In the genomic region with DNA sequence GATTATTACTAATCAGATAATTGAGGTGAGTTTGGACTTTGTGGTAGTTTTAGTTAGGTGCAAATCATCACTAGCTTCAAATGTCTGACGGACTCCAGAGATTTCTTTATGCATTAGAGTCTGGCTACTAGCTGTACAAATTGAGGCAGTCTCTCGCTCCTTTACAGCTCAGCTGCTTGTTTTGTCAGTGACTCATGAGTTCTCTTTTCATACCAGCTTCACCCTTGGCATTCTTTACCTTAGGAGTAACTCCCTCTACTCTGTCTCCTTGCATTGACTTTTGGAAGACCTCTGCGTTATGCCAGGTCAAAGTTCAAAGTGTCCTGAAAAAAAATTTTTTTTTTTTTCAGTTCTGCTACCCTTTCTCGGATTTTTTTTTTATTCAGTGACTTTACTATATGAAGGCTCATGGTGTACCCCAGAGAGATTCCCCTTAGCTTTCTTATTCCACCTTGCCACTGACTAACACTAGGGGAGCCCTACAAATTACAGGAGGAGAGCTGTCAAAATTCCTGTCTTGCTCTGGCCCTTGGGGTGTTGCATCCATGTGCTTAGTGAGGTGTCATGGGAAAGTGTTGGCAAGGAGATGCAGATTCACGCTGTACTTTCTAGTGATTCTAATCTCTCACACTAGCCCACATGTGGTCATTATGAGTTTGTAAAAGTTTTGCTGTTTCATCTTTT, we compare ENCODE assay signal across 19 cellular contexts.
DNase-seq lines count a peak whose midpoint lies in the region; ATAC-seq and TF ChIP-seq lines count a peak whose summit lies in the region.
"Had no signal": no experiment of that assay in that cellular context is flagged by ENCODE, and none has a peak within 500 bp of the region (broad histone marks: within the 10 kb centered on the region; RNA-seq: fewer than 3 reads in every experiment).

No MANE protein-coding gene starts in this region.

- peaks cover 5% of the 10 kb centered on the region for H3K9me3 Mint-ChIP-seq in endodermal cell
- no peaks in the 10 kb centered on the region for H3K9me3 Mint-ChIP-seq in activated naive CD8-positive, alpha-beta T cell treated with anti-CD3 and anti-CD28 coated beads for 36 hours
- H3K9me3 Mint-ChIP-seq: nephron progenitor cell had no signal

- H3K27me3 ChIP-seq in BE2C (no peaks in the 10 kb centered on the region), PC-3 (ENCODE audit: low read length) (no peaks in the 10 kb centered on the region), endodermal cell (ENCODE audit: control insufficient read depth, insufficient read depth, low read length, poor library complexity, severe bottlenecking) (no peaks in the 10 kb centered on the region), kidney epithelial cell (ENCODE audit: control insufficient read depth, insufficient read depth, low read length) (no peaks in the 10 kb centered on the region), tibial nerve (no peaks in the 10 kb centered on the region)
- no peaks in the 10 kb centered on the region for H3K27me3 ChIP-seq in effector memory CD4-positive, alpha-beta T cell (replicated peaks; ENCODE audit: control insufficient read depth, insufficient read depth, low read length, poor library complexity, severe bottlenecking)
- H3K27me3 ChIP-seq: suprapubic skin had no signal

- H3K4me3 ChIP-seq in BE2C (ENCODE audit: low read depth, low read length) (no peak overlapping the region), PC-3 (ENCODE audit: low read length) (no peak overlapping the region), endodermal cell (ENCODE audit: low read length) (no peak overlapping the region), kidney epithelial cell (ENCODE audit: low read depth, low read length) (no peak overlapping the region), tibial nerve (no peak overlapping the region)
- H3K4me3 ChIP-seq in effector memory CD4-positive, alpha-beta T cell (ENCODE audit: insufficient read depth, low read depth, low read length, poor library complexity, severe bottlenecking), result no peak overlapping the region
- H3K4me3 ChIP-seq: suprapubic skin had no signal

- no peaks in the 10 kb centered on the region for H3K9me2 ChIP-seq in PC-3 (replicated peaks; ENCODE audit: low read length)

- no peak overlapping the region for H3K4me3 Mint-ChIP-seq in endodermal cell
- no peak overlapping the region for H3K4me3 Mint-ChIP-seq in activated naive CD8-positive, alpha-beta T cell treated with anti-CD3 and anti-CD28 coated beads for 36 hours
- H3K4me3 Mint-ChIP-seq: brain; CD8-positive, alpha-beta memory T cell; nephron progenitor cell had no signal

- H3K4me1 Mint-ChIP-seq in endodermal cell, result peaks cover 4% of the 10 kb centered on the region
- H3K4me1 Mint-ChIP-seq in activated naive CD8-positive, alpha-beta T cell treated with anti-CD3 and anti-CD28 coated beads for 36 hours, result no peaks in the 10 kb centered on the region
- H3K4me1 Mint-ChIP-seq: brain; CD8-positive, alpha-beta memory T cell; nephron progenitor cell had no signal

- H3K9ac ChIP-seq in PC-3 (ENCODE audit: low read length), result no peak overlapping the region
- no peak overlapping the region for H3K9ac ChIP-seq in endodermal cell (ENCODE audit: extremely low read depth, low read length, poor library complexity, severe bottlenecking)

- no peaks in the 10 kb centered on the region for H3F3A ChIP-seq in PC-3 (ENCODE audit: low read length, unreplicated experiment)

- peak; percentile 55; the same call in 1 of the 2 replicates for ATAC-seq in PC-3

- TF ChIP-seq POLR2A in tibial nerve (IDR thresholded peaks at IDR 0.05), result no peak

- no peaks in the 10 kb centered on the region for H4K20me1 ChIP-seq in PC-3 (ENCODE audit: low read length)

- 0 out of 2 replicates have a peak, but pooled peaks have one; percentile 10 for TF ChIP-seq CTCF in BE2C (IDR thresholded peaks at IDR 0.05; ENCODE audit: low read depth, low read length)
- peak; percentile 29; the same call in 1 of the 2 replicates for TF ChIP-seq CTCF in PC-3 (conservative IDR thresholded peaks at IDR 0.05; ENCODE audit: low read depth, low read length)
- TF ChIP-seq CTCF in endodermal cell (conservative IDR thresholded peaks at IDR 0.05), result peak; percentile 60
- no peak for TF ChIP-seq CTCF in kidney epithelial cell (IDR thresholded peaks at IDR 0.05; ENCODE audit: insufficient read depth, low read length, poor library complexity, severe bottlenecking)
- TF ChIP-seq CTCF in tibial nerve (IDR thresholded peaks at IDR 0.05), result no peak

- no peak overlapping the region for H3K27ac Mint-ChIP-seq in endodermal cell
- no peak overlapping the region for H3K27ac Mint-ChIP-seq in activated naive CD8-positive, alpha-beta T cell treated with anti-CD3 and anti-CD28 coated beads for 36 hours
- H3K27ac Mint-ChIP-seq: brain; CD8-positive, alpha-beta memory T cell; nephron progenitor cell had no signal

- 87 to 89% methylated on average over 3 to 5 of the region's 5 CpGs for WGBS in endodermal cell (ENCODE audit: insufficient coverage in 1 of 2, insufficient read length in 1 of 2), 2 experiments
- WGBS in tibial nerve, 2 donors, result 77 to 89% methylated on average over 5 of the region's 5 CpGs

- no peak for TF ChIP-seq EP300 in tibial nerve (IDR thresholded peaks at IDR 0.05)

- H3K36me3 ChIP-seq in BE2C (no peaks in the 10 kb centered on the region), PC-3 (ENCODE audit: low read depth, low read length) (no peaks in the 10 kb centered on the region), endodermal cell (ENCODE audit: control insufficient read depth, insufficient read depth, low read length) (no peaks in the 10 kb centered on the region), kidney epithelial cell (ENCODE audit: control insufficient read depth, insufficient read depth, low read length) (no peaks in the 10 kb centered on the region), tibial nerve (no peaks in the 10 kb centered on the region)
- H3K36me3 ChIP-seq in effector memory CD4-positive, alpha-beta T cell (ENCODE audit: control insufficient read depth, insufficient read depth, low read length), result no peaks in the 10 kb centered on the region
- H3K36me3 ChIP-seq: suprapubic skin had no signal

- CTCF ChIA-PET in PC-3 (lab: Charles Lee), result interaction anchor here (0.6 kb wide), 1 partner anchor 84 kb away, joined by 6 read pairs; no protein-coding TSS in a partner anchor

- no peaks in the 10 kb centered on the region for H3K9me3 ChIP-seq in BE2C
- no peaks in the 10 kb centered on the region for H3K9me3 ChIP-seq in PC-3 (ENCODE audit: low read length)
- no peaks in the 10 kb centered on the region for H3K9me3 ChIP-seq in endodermal cell (ENCODE audit: control insufficient read depth, low read length)
- H3K9me3 ChIP-seq in effector memory CD4-positive, alpha-beta T cell (ENCODE audit: control insufficient read depth, low read length), result no peaks in the 10 kb centered on the region
- peaks cover 0 to 9% (median 0%) of the 10 kb centered on the region in 4 donors for H3K9me3 ChIP-seq in tibial nerve
- H3K9me3 ChIP-seq: suprapubic skin had no signal

- H3K27ac ChIP-seq in PC-3 (ENCODE audit: low read length) (no peak overlapping the region), endodermal cell (ENCODE audit: low read depth, low read length) (no peak overlapping the region), tibial nerve (no peak overlapping the region)
- H3K27ac ChIP-seq in effector memory CD4-positive, alpha-beta T cell (ENCODE audit: insufficient read depth, low read length, poor library complexity, severe bottlenecking), result no peak overlapping the region
- H3K27ac ChIP-seq: suprapubic skin had no signal

- H3K27me3 Mint-ChIP-seq in endodermal cell (ENCODE audit: insufficient read depth), result peaks cover 1% of the 10 kb centered on the region
- no peaks in the 10 kb centered on the region for H3K27me3 Mint-ChIP-seq in activated naive CD8-positive, alpha-beta T cell treated with anti-CD3 and anti-CD28 coated beads for 36 hours
- H3K27me3 Mint-ChIP-seq: CD8-positive, alpha-beta memory T cell had no signal

- no peak overlapping the region for H3K4me2 ChIP-seq in PC-3 (ENCODE audit: low read length)

- peaks cover 2% of the 10 kb centered on the region for H3K36me3 Mint-ChIP-seq in endodermal cell (ENCODE audit: low read depth)
- no peaks in the 10 kb centered on the region for H3K36me3 Mint-ChIP-seq in activated naive CD8-positive, alpha-beta T cell treated with anti-CD3 and anti-CD28 coated beads for 36 hours
- H3K36me3 Mint-ChIP-seq: brain; CD8-positive, alpha-beta memory T cell had no signal

- intact Hi-C loops in PC-3 (cut with micrococcal nuclease), result no loop called here

- POLR2A ChIA-PET in PC-3 (lab: Charles Lee; ENCODE audit: unreplicated experiment), result no interaction called here

- no peaks in the 10 kb centered on the region for H3K4me1 ChIP-seq in BE2C
- no peaks in the 10 kb centered on the region for H3K4me1 ChIP-seq in PC-3 (ENCODE audit: insufficient read depth, low read length)
- H3K4me1 ChIP-seq in endodermal cell (ENCODE audit: control insufficient read depth, insufficient read depth, low read length), result no peaks in the 10 kb centered on the region
- no peaks in the 10 kb centered on the region for H3K4me1 ChIP-seq in effector memory CD4-positive, alpha-beta T cell (ENCODE audit: control insufficient read depth, insufficient read depth, low read length, poor library complexity, severe bottlenecking)
- H3K4me1 ChIP-seq in tibial nerve, result no peaks in the 10 kb centered on the region
- H3K4me1 ChIP-seq: suprapubic skin had no signal

- DNase-seq in BE2C (no peak), PC-3 (peak; percentile 60), endodermal cell (no peak), kidney epithelial cell (ENCODE audit: low read depth) (peak; percentile 7), tibial nerve (ENCODE audit: low spot score in 2 of 2) (no peak), SHP77 treated with DMSO at 0.1 percent for 48 hours (lab: John Stamatoyannopoulos, UW) (no peak)
- DNase-seq in effector memory CD4-positive, alpha-beta T cell, result no peak
- no peak for DNase-seq in activated naive CD8-positive, alpha-beta T cell treated with anti-CD3 and anti-CD28 coated beads for 36 hours
- DNase-seq: ACHN; activated effector memory CD4-positive, alpha-beta T cell treated with anti-CD3 and anti-CD28 coated beads, Interleukin-2, amount 50 U/mL, for 16 hours; CD8-positive, alpha-beta memory T cell; NCI-H1694 treated with DMSO at 0.1 percent for 48 hours; NCI-H526; nephron progenitor cell; retina; stimulated activated CD4-positive, alpha-beta T cell treated with anti-CD3 and anti-CD28 coated beads, Interleukin-1b, Interleukin-23, amount 100 ng/mL, for 48 hours; SW 1271 had no signal

- no peaks in the 10 kb centered on the region for H3K79me2 ChIP-seq in PC-3 (ENCODE audit: low read length)

- no TSS peak for BruUV-seq in PC-3 (replicated peaks; lab: Mats Ljungman, UMichigan)

- H2AFZ ChIP-seq in PC-3 (ENCODE audit: low read length), result no peak overlapping the region

Comparison
In these comparisons a context has a peak if more than half of its experiments do, and no peak if none do; other contexts are left out.
1. DNase-seq: peak in PC-3 (single experiment) and kidney epithelial cell (single experiment); none in BE2C (single experiment), endodermal cell (single experiment), effector memory CD4-positive, alpha-beta T cell (0 of 3), tibial nerve (0 of 2), activated naive CD8-positive, alpha-beta T cell treated with anti-CD3 and anti-CD28 coated beads for 36 hours (single experiment) and SHP77 treated with DMSO at 0.1 percent for 48 hours (single experiment).
2. CTCF ChIP-seq: peak in BE2C (single experiment), PC-3 (single experiment) and endodermal cell (single experiment); none in kidney epithelial cell (single experiment) and tibial nerve (0 of 5).